Comparison of ENCODE assay signal across 28 cellular contexts in the genomic region with DNA sequence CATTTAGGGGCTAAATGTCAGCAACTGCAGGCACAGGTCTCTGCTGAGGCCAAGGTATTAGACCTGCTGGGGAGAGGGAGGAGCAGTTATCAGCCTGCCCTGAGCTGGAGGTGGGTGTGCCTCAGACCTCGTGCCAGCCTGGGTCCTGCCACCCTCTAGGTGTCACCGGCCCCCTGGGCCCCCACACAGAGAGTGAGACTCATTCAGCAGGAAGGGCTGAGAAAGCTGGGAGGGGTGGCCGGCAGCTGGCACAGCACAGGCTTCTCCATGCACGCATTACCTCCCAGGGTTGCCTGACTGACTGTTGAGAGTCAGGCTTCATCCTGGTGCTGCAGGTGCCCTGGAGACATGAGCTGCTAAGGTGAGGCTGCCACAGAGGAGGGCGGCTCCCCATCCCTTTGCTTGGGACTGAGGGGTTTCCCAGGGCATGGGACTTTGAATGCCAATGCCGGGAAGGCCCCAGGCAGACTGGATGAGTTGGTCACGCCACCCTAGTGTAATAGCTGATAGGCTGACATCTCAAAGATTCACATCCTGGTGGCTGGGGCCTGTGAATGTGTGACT.
DNase-seq lines count a peak whose midpoint lies in the region; ATAC-seq and TF ChIP-seq lines count a peak whose summit lies in the region.
"Had no signal": no experiment of that assay in that cellular context is flagged by ENCODE, and none has a peak within 500 bp of the region (broad histone marks: within the 10 kb centered on the region; RNA-seq: fewer than 3 reads in every experiment).

No MANE protein-coding gene starts in this region.

- CTCF ChIA-PET in activated CD4-positive, alpha-beta memory T cell treated with anti-CD3 and anti-CD28 coated beads, Interleukin-2, amount 10 ng/mL, durations not matched to agents 7 days and 5 days (lab: Charles Lee): no interaction called here
- CTCF ChIA-PET in activated CD4-positive, alpha-beta memory T cell treated with anti-CD3 and anti-CD28 coated beads for 36 hours (lab: Charles Lee): no interaction called here
- CTCF ChIA-PET in HEK293 (lab: Yijun Ruan, JAX): no interaction called here

- H3K4me1 Mint-ChIP-seq in activated CD4-positive, alpha-beta memory T cell treated with anti-CD3 and anti-CD28 coated beads, Interleukin-2, amount 10 ng/mL, durations not matched to agents 7 days and 5 days: no peaks in the 10 kb centered on the region
- H3K4me1 Mint-ChIP-seq in activated CD4-positive, alpha-beta memory T cell treated with anti-CD3 and anti-CD28 coated beads for 36 hours (ENCODE audit: low read depth): no peaks in the 10 kb centered on the region
- H3K4me1 Mint-ChIP-seq in activated T-cell treated with anti-CD3 and anti-CD28 coated beads, Interleukin-2, amount 50 U/mL, for 24 hours (ENCODE audit: low read depth): no peaks in the 10 kb centered on the region
- H3K4me1 Mint-ChIP-seq in immature natural killer cell: no peaks in the 10 kb centered on the region
- H3K4me1 Mint-ChIP-seq: CD14-positive monocyte had no signal

- 67 to 77% (median 69%) methylated on average over 2 to 7 of the region's 7 CpGs for WGBS in spleen, 5 donors

- no peaks in the 10 kb centered on the region for H3K4me1 ChIP-seq in HEK293 (ENCODE audit: control insufficient read depth, insufficient read depth, low read length)
- no peaks in the 10 kb centered on the region for H3K4me1 ChIP-seq in spleen
- H3K4me1 ChIP-seq: BE2C, SJSA1 had no signal

- intact Hi-C loops in activated CD4-positive, alpha-beta memory T cell treated with anti-CD3 and anti-CD28 coated beads for 36 hours (cut with micrococcal nuclease): no loop called here
- intact Hi-C loops in spleen (cut with DNase I; ENCODE audit: low total_unique reads): no loop called here

- H3K27me3 ChIP-seq in spleen (replicated peaks in 1 of 7): peaks cover 0 to 36% (median 0%) of the 10 kb centered on the region in 7 donors
- H3K27me3 ChIP-seq: BE2C, MG63 had no signal

- TF ChIP-seq POLR2A in spleen (IDR thresholded peaks at IDR 0.05): no peak

- no peak overlapping the region for H3K27ac ChIP-seq in HEK293 (ENCODE audit: extremely low read depth, low read depth, low read length)
- no peak overlapping the region for H3K27ac ChIP-seq in spleen
- H3K27ac ChIP-seq: SJSA1 had no signal

- no peaks in the 10 kb centered on the region for H3K27me3 Mint-ChIP-seq in activated CD4-positive, alpha-beta memory T cell treated with anti-CD3 and anti-CD28 coated beads, Interleukin-2, amount 10 ng/mL, durations not matched to agents 7 days and 5 days
- peaks cover 4% of the 10 kb centered on the region for H3K27me3 Mint-ChIP-seq in activated CD4-positive, alpha-beta memory T cell treated with anti-CD3 and anti-CD28 coated beads for 36 hours
- peaks cover 11% of the 10 kb centered on the region for H3K27me3 Mint-ChIP-seq in activated T-cell treated with anti-CD3 and anti-CD28 coated beads, Interleukin-2, amount 50 U/mL, for 24 hours
- peaks cover 0 to 3% (median 2%) of the 10 kb centered on the region in 3 donors for H3K27me3 Mint-ChIP-seq in immature natural killer cell (ENCODE audit: low read depth in 3 of 3)

- TF ChIP-seq CTCF in HEK293 (tag by site-specific recombination; IDR thresholded peaks at IDR 0.05) (no peak), spleen (IDR thresholded peaks at IDR 0.05 in 8 of 11, conservative IDR thresholded peaks at IDR 0.05 in 3 of 11) (no peak)

- H3K4me3 ChIP-seq in HEK293 (ENCODE audit: low read depth, low read length) (no peak overlapping the region), spleen (no peak overlapping the region)
- H3K4me3 ChIP-seq: MG63, SJSA1 had no signal

- H3K36me3 ChIP-seq in HEK293 (ENCODE audit: control insufficient read depth in 2 of 2, insufficient read depth in 1 of 2, low read length in 2 of 2) (no peaks in the 10 kb centered on the region), spleen (no peaks in the 10 kb centered on the region)
- H3K36me3 ChIP-seq: BE2C, MG63, SJSA1 had no signal

- POLR2A ChIA-PET in activated CD4-positive, alpha-beta memory T cell treated with anti-CD3 and anti-CD28 coated beads, Interleukin-2, amount 10 ng/mL, durations not matched to agents 7 days and 5 days (lab: Charles Lee): no interaction called here
- POLR2A ChIA-PET in activated CD4-positive, alpha-beta memory T cell treated with anti-CD3 and anti-CD28 coated beads for 36 hours (lab: Charles Lee): no interaction called here
- POLR2A ChIA-PET in HEK293 (lab: Yijun Ruan, JAX): no interaction called here

- no peak for ATAC-seq in HG03045 (IDR thresholded peaks at IDR 0.05; ENCODE audit: unreplicated experiment)
- ATAC-seq: PC-3 had no signal

- no peak overlapping the region for H3K27ac Mint-ChIP-seq in activated CD4-positive, alpha-beta memory T cell treated with anti-CD3 and anti-CD28 coated beads, Interleukin-2, amount 10 ng/mL, durations not matched to agents 7 days and 5 days
- H3K27ac Mint-ChIP-seq in activated CD4-positive, alpha-beta memory T cell treated with anti-CD3 and anti-CD28 coated beads for 36 hours: no peak overlapping the region
- no peak overlapping the region for H3K27ac Mint-ChIP-seq in activated T-cell treated with anti-CD3 and anti-CD28 coated beads, Interleukin-2, amount 50 U/mL, for 24 hours
- no peak overlapping the region for H3K27ac Mint-ChIP-seq in immature natural killer cell
- H3K27ac Mint-ChIP-seq: CD14-positive monocyte had no signal

- no peaks in the 10 kb centered on the region for H3K9me3 Mint-ChIP-seq in activated CD4-positive, alpha-beta memory T cell treated with anti-CD3 and anti-CD28 coated beads, Interleukin-2, amount 10 ng/mL, durations not matched to agents 7 days and 5 days
- peaks cover 23% of the 10 kb centered on the region for H3K9me3 Mint-ChIP-seq in activated CD4-positive, alpha-beta memory T cell treated with anti-CD3 and anti-CD28 coated beads for 36 hours
- H3K9me3 Mint-ChIP-seq in activated T-cell treated with anti-CD3 and anti-CD28 coated beads, Interleukin-2, amount 50 U/mL, for 24 hours: peaks cover 13% of the 10 kb centered on the region
- peaks cover 0 to 10% (median 5%) of the 10 kb centered on the region in 6 donors for H3K9me3 Mint-ChIP-seq in immature natural killer cell

- H3K4me3 Mint-ChIP-seq in activated CD4-positive, alpha-beta memory T cell treated with anti-CD3 and anti-CD28 coated beads, Interleukin-2, amount 10 ng/mL, durations not matched to agents 7 days and 5 days: no peak overlapping the region
- no peak overlapping the region for H3K4me3 Mint-ChIP-seq in activated CD4-positive, alpha-beta memory T cell treated with anti-CD3 and anti-CD28 coated beads for 36 hours
- H3K4me3 Mint-ChIP-seq in activated T-cell treated with anti-CD3 and anti-CD28 coated beads, Interleukin-2, amount 50 U/mL, for 24 hours: no peak overlapping the region
- H3K4me3 Mint-ChIP-seq in immature natural killer cell: no peak overlapping the region
- H3K4me3 Mint-ChIP-seq: CD14-positive monocyte had no signal

- H3K9me3 ChIP-seq in HEK293 (ENCODE audit: control insufficient read depth, insufficient read depth, low read depth, low read length) (no peaks in the 10 kb centered on the region), spleen (peaks cover 4 to 44% (median 27%) of the 10 kb centered on the region in 8 donors)
- H3K9me3 ChIP-seq: MG63, SJSA1 had no signal

- H3K36me3 Mint-ChIP-seq in activated CD4-positive, alpha-beta memory T cell treated with anti-CD3 and anti-CD28 coated beads, Interleukin-2, amount 10 ng/mL, durations not matched to agents 7 days and 5 days (ENCODE audit: low read depth): no peaks in the 10 kb centered on the region
- peaks cover 3% of the 10 kb centered on the region for H3K36me3 Mint-ChIP-seq in activated CD4-positive, alpha-beta memory T cell treated with anti-CD3 and anti-CD28 coated beads for 36 hours
- H3K36me3 Mint-ChIP-seq in activated T-cell treated with anti-CD3 and anti-CD28 coated beads, Interleukin-2, amount 50 U/mL, for 24 hours (ENCODE audit: low read depth): no peaks in the 10 kb centered on the region
- peaks cover 0 to 4% (median 0%) of the 10 kb centered on the region in 3 donors for H3K36me3 Mint-ChIP-seq in immature natural killer cell
- H3K36me3 Mint-ChIP-seq: CD14-positive monocyte had no signal

- peak; percentile 13 for DNase-seq in activated CD4-positive, alpha-beta memory T cell treated with anti-CD3 and anti-CD28 coated beads, Interleukin-2, amount 10 ng/mL, durations not matched to agents 7 days and 5 days
- no peak for DNase-seq in activated CD4-positive, alpha-beta memory T cell treated with anti-CD3 and anti-CD28 coated beads for 36 hours
- DNase-seq in islet precursor cell: peak; percentile 56
- DNase-seq in spleen: peak; percentile 54
- DNase-seq in activated T-cell treated with anti-CD3 and anti-CD28 coated beads, Interleukin-2, amount 50 U/mL, for 24 hours: no peak
- no peak for DNase-seq in immature natural killer cell
- DNase-seq: 8988T; ACHN; BE2C; Calu3; DMS79 treated with DMSO at 0.1 percent for 48 hours; GF-D8; KG1; MG63; NCI-H1105 treated with DMSO at 0.1 percent for 48 hours; NCI-H146; NCI-H1930; NCI-H2107; NCI-H524 treated with DMSO at 0.1 percent for 48 hours; NCI-H82; NK-92 treated with Interleukin-12 subunit alpha and Interleukin-12 subunit beta, amount 100 ng/mL, for 24 hours; PC-3; Right ventricle myocardium superior; RPMI8226 had no signal

TF ChIP-seq in HEK293, 187 proteins besides CTCF, POLR2A, EP300 and RAD21:
- TF ChIP-seq GLIS1 (tag by site-specific recombination; IDR thresholded peaks at IDR 0.05) (0 out of 2 replicates have a peak, but pooled peaks have one; percentile 8), ZNF341 (tag by site-specific recombination; IDR thresholded peaks at IDR 0.05; ENCODE audit: low read depth) (peak; percentile 63), HIC1 (tag by site-specific recombination; IDR thresholded peaks at IDR 0.05) (no peak)

Comparison
In these comparisons a context has a peak if more than half of its experiments do, and no peak if none do; other contexts are left out.
1. DNase-seq: peak in activated CD4-positive, alpha-beta memory T cell treated with anti-CD3 and anti-CD28 coated beads, Interleukin-2, amount 10 ng/mL, durations not matched to agents 7 days and 5 days (single experiment), islet precursor cell (single experiment) and spleen (single experiment); none in activated CD4-positive, alpha-beta memory T cell treated with anti-CD3 and anti-CD28 coated beads for 36 hours (single experiment), activated T-cell treated with anti-CD3 and anti-CD28 coated beads, Interleukin-2, amount 50 U/mL, for 24 hours (single experiment) and immature natural killer cell (0 of 3).